Comparison of ENCODE assay signal across 18 cellular contexts in the genomic region with DNA sequence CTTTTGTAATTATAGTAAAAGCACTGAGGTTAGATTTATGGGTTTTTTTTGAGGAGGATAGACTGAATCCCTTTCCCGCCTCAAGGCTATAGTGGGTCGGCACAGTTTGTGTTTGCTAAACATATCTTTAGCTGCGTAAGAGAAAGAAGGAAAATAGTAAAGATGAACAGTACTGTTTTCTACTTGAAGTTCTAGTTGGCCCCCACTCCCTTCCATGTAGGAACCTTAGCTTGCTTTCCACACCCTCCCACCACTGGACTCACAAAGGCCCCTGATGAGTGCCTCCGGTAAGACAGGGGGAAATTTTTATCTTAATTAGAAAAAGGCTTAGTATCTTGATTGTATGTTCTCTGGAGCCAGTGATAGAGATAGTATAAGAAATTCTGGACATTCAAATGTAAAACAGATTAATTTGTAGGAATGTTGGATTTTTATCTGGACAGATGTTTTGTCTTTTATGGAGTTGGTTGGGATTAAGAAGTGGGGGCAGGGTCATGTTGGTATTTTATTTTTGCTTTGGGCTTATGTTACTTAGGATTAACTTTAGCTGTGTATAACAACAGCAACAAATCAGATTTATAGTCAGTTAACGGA. TPM values are rescaled to one million over a fixed set of nuclear protein-coding genes. Genes with fewer than 3 reads are reported as not detected.
DNase-seq lines count a peak whose midpoint lies in the region; ATAC-seq and TF ChIP-seq lines count a peak whose summit lies in the region.
"Had no signal": no experiment of that assay in that cellular context is flagged by ENCODE, and none has a peak within 500 bp of the region (broad histone marks: within the 10 kb centered on the region; RNA-seq: fewer than 3 reads in every experiment).

No MANE protein-coding gene starts in this region.

- CTCF ChIA-PET in activated naive CD4-positive, alpha-beta T cell treated with anti-CD3 and anti-CD28 coated beads for 36 hours (lab: Charles Lee) = interaction anchor here (0.8 to 1.2 kb wide), 5 partner anchors 10 to 96 kb away, joined by 3 to 4 read pairs (median 4); no protein-coding TSS in a partner anchor

- WGBS in endodermal cell (ENCODE audit: insufficient coverage in 1 of 2, insufficient read length in 1 of 2), 2 experiments = 17 to 89% methylated on average over 1 to 3 of the region's 5 CpGs
- WGBS in stomach, 5 donors = 33 to 55% (median 46%) methylated on average over 5 of the region's 5 CpGs

- no peak for DNase-seq in activated naive CD4-positive, alpha-beta T cell treated with anti-CD3 and anti-CD28 coated beads for 36 hours
- no peak for DNase-seq in activated naive CD4-positive, alpha-beta T cell (lab: John Stamatoyannopoulos, UW)
- no peak for DNase-seq in SK-N-MC (ENCODE audit: low read depth, low spot score)
- DNase-seq in endodermal cell = no peak
- DNase-seq in stomach = no peak
- no peak for DNase-seq in NCI-H2227 treated with DMSO at 0.1 percent for 48 hours (lab: John Stamatoyannopoulos, UW)
- DNase-seq in HuH-7.5 (ENCODE audit: low spot score) = no peak
- DNase-seq: activated CD4-positive, alpha-beta T cell treated with anti-CD3 and anti-CD28 coated beads for 1 hour; brain microvascular endothelial cell; DMS53; NCI-H1436 treated with DMSO at 0.1 percent for 48 hours; NCI-H446; right lobe of liver; stimulated activated CD4-positive, alpha-beta T cell treated with anti-CD3 and anti-CD28 coated beads, Interleukin-4, amount 100 ng/mL, for 1 hour had no signal

- H3K27me3 Mint-ChIP-seq in activated naive CD4-positive, alpha-beta T cell treated with anti-CD3 and anti-CD28 coated beads for 36 hours (ENCODE audit: low read depth) = no peaks in the 10 kb centered on the region
- H3K27me3 Mint-ChIP-seq in endodermal cell (ENCODE audit: insufficient read depth) = no peaks in the 10 kb centered on the region

- peak overlapping the region; percentile 1 for H3K9ac ChIP-seq in SK-N-MC (ENCODE audit: insufficient read length)
- H3K9ac ChIP-seq in endodermal cell (ENCODE audit: extremely low read depth, low read length, poor library complexity, severe bottlenecking) = no peak overlapping the region
- H3K9ac ChIP-seq: neural progenitor cell had no signal

- TF ChIP-seq CTCF in endodermal cell (conservative IDR thresholded peaks at IDR 0.05) (no peak), stomach (IDR thresholded peaks at IDR 0.05) (no peak)

- H3K27me3 ChIP-seq in endodermal cell (ENCODE audit: control insufficient read depth, insufficient read depth, low read length, poor library complexity, severe bottlenecking) (no peaks in the 10 kb centered on the region), stomach (no peaks in the 10 kb centered on the region)
- H3K27me3 ChIP-seq: brain microvascular endothelial cell, foreskin keratinocyte, neural progenitor cell, right lobe of liver had no signal

- peak overlapping the region; percentile 76 for H3K27ac ChIP-seq in SK-N-MC
- no peak overlapping the region for H3K27ac ChIP-seq in endodermal cell (ENCODE audit: low read depth, low read length)
- H3K27ac ChIP-seq in stomach = peak overlapping the region in 4 of 5 donors; percentile 42 to 76 (median 58)
- H3K27ac ChIP-seq: brain microvascular endothelial cell, foreskin keratinocyte, neural progenitor cell, right lobe of liver had no signal

- H3K4me1 Mint-ChIP-seq in activated naive CD4-positive, alpha-beta T cell treated with anti-CD3 and anti-CD28 coated beads for 36 hours (ENCODE audit: low read depth) = peaks cover 51% of the 10 kb centered on the region
- peaks cover 52% of the 10 kb centered on the region for H3K4me1 Mint-ChIP-seq in endodermal cell

- no peak for ATAC-seq in HG03457 (IDR thresholded peaks at IDR 0.05; ENCODE audit: unreplicated experiment)

- H3K36me3 ChIP-seq in SK-N-MC (ENCODE audit: insufficient read depth, low read length) = no peaks in the 10 kb centered on the region
- H3K36me3 ChIP-seq in endodermal cell (ENCODE audit: control insufficient read depth, insufficient read depth, low read length) = no peaks in the 10 kb centered on the region
- peaks cover 0 to 2% (median 0%) of the 10 kb centered on the region in 4 donors for H3K36me3 ChIP-seq in stomach
- H3K36me3 ChIP-seq: brain microvascular endothelial cell, neural progenitor cell, right lobe of liver had no signal

- H3K4me3 ChIP-seq in SK-N-MC (peak overlapping the region; percentile 46), endodermal cell (ENCODE audit: low read length) (no peak overlapping the region), stomach (no peak overlapping the region)
- H3K4me3 ChIP-seq: lung, neural progenitor cell, right lobe of liver had no signal

- H3K27ac Mint-ChIP-seq in activated naive CD4-positive, alpha-beta T cell treated with anti-CD3 and anti-CD28 coated beads for 36 hours = peak overlapping the region; percentile 16
- H3K27ac Mint-ChIP-seq in endodermal cell = peak overlapping the region; percentile 4
- H3K27ac Mint-ChIP-seq: neural progenitor cell had no signal

- H3K4me1 ChIP-seq in endodermal cell (ENCODE audit: control insufficient read depth, insufficient read depth, low read length) = peaks cover 13% of the 10 kb centered on the region
- H3K4me1 ChIP-seq in stomach = peaks cover 44 to 87% (median 71%) of the 10 kb centered on the region in 4 donors
- H3K4me1 ChIP-seq: foreskin keratinocyte had no signal

- TF ChIP-seq EP300 in stomach (IDR thresholded peaks at IDR 0.05) = no peak

- intact Hi-C loops in activated naive CD4-positive, alpha-beta T cell treated with anti-CD3 and anti-CD28 coated beads for 36 hours (cut with micrococcal nuclease) = no loop called here
- intact Hi-C loops in stomach (cut with DNase I; ENCODE audit: low total_unique reads) = no loop called here

- no peaks in the 10 kb centered on the region for H3K36me3 Mint-ChIP-seq in activated naive CD4-positive, alpha-beta T cell treated with anti-CD3 and anti-CD28 coated beads for 36 hours (ENCODE audit: low read depth)
- H3K36me3 Mint-ChIP-seq in endodermal cell (ENCODE audit: low read depth) = peaks cover 3% of the 10 kb centered on the region

- H3K4me3 Mint-ChIP-seq in activated naive CD4-positive, alpha-beta T cell treated with anti-CD3 and anti-CD28 coated beads for 36 hours = no peak overlapping the region
- H3K4me3 Mint-ChIP-seq in endodermal cell = no peak overlapping the region
- H3K4me3 Mint-ChIP-seq: neural progenitor cell had no signal

- no peaks in the 10 kb centered on the region for H3K9me3 ChIP-seq in SK-N-MC (ENCODE audit: low read depth, low read length)
- no peaks in the 10 kb centered on the region for H3K9me3 ChIP-seq in endodermal cell (ENCODE audit: control insufficient read depth, low read length)
- H3K9me3 ChIP-seq in stomach = no peaks in the 10 kb centered on the region
- H3K9me3 ChIP-seq: right lobe of liver had no signal

- no peaks in the 10 kb centered on the region for H3K9me3 Mint-ChIP-seq in activated naive CD4-positive, alpha-beta T cell treated with anti-CD3 and anti-CD28 coated beads for 36 hours
- no peaks in the 10 kb centered on the region for H3K9me3 Mint-ChIP-seq in endodermal cell
- H3K9me3 Mint-ChIP-seq: neural progenitor cell had no signal

- TF ChIP-seq POLR2A in stomach (IDR thresholded peaks at IDR 0.05) = no peak

RNA-seq across cellular contexts. Expression of a gene that starts 49.4 kb away (rescaled TPM):
- 10 to 100 TPM in 1 of 2 experiments, 1 to 10 TPM in 1; 8.2 to 10.7 TPM for total RNA-seq in activated naive CD4-positive, alpha-beta T cell treated with anti-CD3 and anti-CD28 coated beads for 36 hours
- 10 to 100 TPM; 26.5 to 37.4 TPM for total RNA-seq in endodermal cell
- polyA plus RNA-seq in endodermal cell (2013, experiment 1 of 2) = 11.9 TPM
- 12.4 TPM for polyA plus RNA-seq in endodermal cell (2013, experiment 2 of 2)
- total RNA-seq in stomach = 100 to 1,000 TPM in 1 of 5 donors, 10 to 100 TPM in 3, 1 to 10 TPM in 1; 4.7 to 351 (median 44.3) TPM
- polyA plus RNA-seq in stomach = 1 to 10 TPM; 2.6 to 6.0 (median 3.2) TPM
